Comparison of ENCODE assay signal across 8 cellular contexts in genomic region chr15:81296673-81297072, GRCh38. TPM values are rescaled to one million over a fixed set of nuclear protein-coding genes. Genes with fewer than 3 reads are reported as not detected.
DNase-seq lines count a peak whose midpoint lies in the region; ATAC-seq and TF ChIP-seq lines count a peak whose summit lies in the region.

No MANE protein-coding gene starts in this region.

- intact Hi-C loops in PC-9 (cut with micrococcal nuclease; ENCODE audit: unreplicated experiment) = no loop called here

- ATAC-seq in GM18498 (IDR thresholded peaks at IDR 0.05; ENCODE audit: unreplicated experiment) (peak; percentile 53), HG02642 (IDR thresholded peaks at IDR 0.05; ENCODE audit: poor library complexity, unreplicated experiment) (peak; percentile 50)
- ATAC-seq in activated T-cell treated with anti-CD3 and anti-CD28 coated beads, Interleukin-2, amount 50 U/mL, for 72 hours (replicated peaks in 1 of 2) = peak; percentile 70
- peak; percentile 81 for ATAC-seq in stimulated activated effector memory CD8-positive, alpha-beta T cell treated with anti-CD3 and anti-CD28 coated beads, Interleukin-12 subunit alpha, Interleukin-12 subunit beta, amount 100 ng/mL, for 72 hours

- no peaks in the 10 kb centered on the region for H3K79me2 ChIP-seq in PC-9 (ENCODE audit: low read depth)

- H3K9me3 Mint-ChIP-seq in activated T-cell treated with anti-CD3 and anti-CD28 coated beads, Interleukin-2, amount 50 U/mL, for 72 hours = no peaks in the 10 kb centered on the region
- H3K9me3 Mint-ChIP-seq in stimulated activated effector memory CD8-positive, alpha-beta T cell treated with anti-CD3 and anti-CD28 coated beads, Interleukin-12 subunit alpha, Interleukin-12 subunit beta, amount 100 ng/mL, for 72 hours = no peaks in the 10 kb centered on the region

- no peak overlapping the region for H2AFZ ChIP-seq in PC-9

- H3K4me1 ChIP-seq in PC-9 (replicated peaks; ENCODE audit: insufficient read depth) = no peaks in the 10 kb centered on the region

- H3K4me2 ChIP-seq in PC-9 = no peak overlapping the region

- H4K20me1 ChIP-seq in PC-9 (ENCODE audit: insufficient read depth) = no peaks in the 10 kb centered on the region

- TF ChIP-seq CTCF in PC-9 (conservative IDR thresholded peaks at IDR 0.05) = no peak

- no peaks in the 10 kb centered on the region for H3K9me2 ChIP-seq in PC-9 (ENCODE audit: insufficient read depth)

- H3K36me3 Mint-ChIP-seq in activated T-cell treated with anti-CD3 and anti-CD28 coated beads, Interleukin-2, amount 50 U/mL, for 72 hours (ENCODE audit: insufficient read depth in 2 of 2) = peaks cover 12 to 15% of the 10 kb centered on the region in 2 donors
- peaks cover 51% of the 10 kb centered on the region for H3K36me3 Mint-ChIP-seq in stimulated activated effector memory CD8-positive, alpha-beta T cell treated with anti-CD3 and anti-CD28 coated beads, Interleukin-12 subunit alpha, Interleukin-12 subunit beta, amount 100 ng/mL, for 72 hours

- no peak overlapping the region for H3K27ac ChIP-seq in PC-9

- POLR2A ChIA-PET in PC-9 (lab: Charles Lee; ENCODE audit: unreplicated experiment) = no interaction called here

- H3K4me1 Mint-ChIP-seq in activated T-cell treated with anti-CD3 and anti-CD28 coated beads, Interleukin-2, amount 50 U/mL, for 72 hours (ENCODE audit: low read depth) = peaks cover 96% of the 10 kb centered on the region
- H3K4me1 Mint-ChIP-seq in stimulated activated effector memory CD8-positive, alpha-beta T cell treated with anti-CD3 and anti-CD28 coated beads, Interleukin-12 subunit alpha, Interleukin-12 subunit beta, amount 100 ng/mL, for 72 hours = peaks cover 100% of the 10 kb centered on the region

- no TSS peak for BruUV-seq in PC-9 (replicated peaks; lab: Mats Ljungman, UMichigan)

- CTCF ChIA-PET in PC-9 (lab: Charles Lee) = no interaction called here

- H3K27me3 Mint-ChIP-seq in activated T-cell treated with anti-CD3 and anti-CD28 coated beads, Interleukin-2, amount 50 U/mL, for 72 hours (ENCODE audit: low read depth) = no peaks in the 10 kb centered on the region

- peak; percentile 70 for DNase-seq in NOMO-1 treated with dmso at 0.1 percent for 144 hours (lab: John Stamatoyannopoulos, UW; ENCODE audit: unreplicated experiment)
- peak; percentile 81 to 85 for DNase-seq in activated T-cell treated with anti-CD3 and anti-CD28 coated beads, Interleukin-2, amount 50 U/mL, for 72 hours
- peak; percentile 21 for DNase-seq in left kidney (ENCODE audit: low read depth, low spot score)
- peak; percentile 56 to 85 for DNase-seq in stimulated activated effector memory CD8-positive, alpha-beta T cell treated with anti-CD3 and anti-CD28 coated beads, Interleukin-12 subunit alpha, Interleukin-12 subunit beta, amount 100 ng/mL, for 72 hours (ENCODE audit: low spot score in 2 of 2)
- no peak for DNase-seq in NCI-H1930 (lab: John Stamatoyannopoulos, UW)
- no peak for DNase-seq in PC-9

- H3K27me3 ChIP-seq in PC-9 (ENCODE audit: insufficient read depth, low read depth) = peaks cover 34% of the 10 kb centered on the region

- no peaks in the 10 kb centered on the region for H3K9me3 ChIP-seq in PC-9 (ENCODE audit: insufficient read depth, low read depth)

- H3K4me3 ChIP-seq in PC-9 = no peak overlapping the region

- peak overlapping the region; percentile 90 for H3K27ac Mint-ChIP-seq in activated T-cell treated with anti-CD3 and anti-CD28 coated beads, Interleukin-2, amount 50 U/mL, for 72 hours
- peak overlapping the region; percentile 98 for H3K27ac Mint-ChIP-seq in stimulated activated effector memory CD8-positive, alpha-beta T cell treated with anti-CD3 and anti-CD28 coated beads, Interleukin-12 subunit alpha, Interleukin-12 subunit beta, amount 100 ng/mL, for 72 hours

- H3K4me3 Mint-ChIP-seq in activated T-cell treated with anti-CD3 and anti-CD28 coated beads, Interleukin-2, amount 50 U/mL, for 72 hours = peak overlapping the region; percentile 96 to 98
- H3K4me3 Mint-ChIP-seq in stimulated activated effector memory CD8-positive, alpha-beta T cell treated with anti-CD3 and anti-CD28 coated beads, Interleukin-12 subunit alpha, Interleukin-12 subunit beta, amount 100 ng/mL, for 72 hours = peak overlapping the region; percentile 99

- H3F3A ChIP-seq in PC-9 (ENCODE audit: insufficient read depth, low read depth) = no peaks in the 10 kb centered on the region

- H3K36me3 ChIP-seq in PC-9 (ENCODE audit: low read depth) = no peaks in the 10 kb centered on the region

RNA-seq across cellular contexts. Expression of gene STARD5, which starts 27.3 kb away (rescaled TPM):
- total RNA-seq in activated T-cell treated with anti-CD3 and anti-CD28 coated beads, Interleukin-2, amount 50 U/mL, for 72 hours = 10 to 100 TPM in 1 of 2 donors, 1 to 10 TPM in 1; 9.0 to 10.3 TPM
- 0.41 and 0.80 TPM in 2 replicates for total RNA-seq in PC-9 (2021)

Comparison
In these comparisons a context has a peak if more than half of its experiments do, and no peak if none do; other contexts are left out.
1. DNase-seq: peak in NOMO-1 treated with dmso at 0.1 percent for 144 hours (single experiment), activated T-cell treated with anti-CD3 and anti-CD28 coated beads, Interleukin-2, amount 50 U/mL, for 72 hours (2 of 2), left kidney (single experiment) and stimulated activated effector memory CD8-positive, alpha-beta T cell treated with anti-CD3 and anti-CD28 coated beads, Interleukin-12 subunit alpha, Interleukin-12 subunit beta, amount 100 ng/mL, for 72 hours (2 of 2); none in NCI-H1930 (0 of 2) and PC-9 (0 of 2).
2. Peak in every context shown above with its lines, with median percentiles within 50 percentile points of each other: ATAC-seq.